In the genomic region with DNA sequence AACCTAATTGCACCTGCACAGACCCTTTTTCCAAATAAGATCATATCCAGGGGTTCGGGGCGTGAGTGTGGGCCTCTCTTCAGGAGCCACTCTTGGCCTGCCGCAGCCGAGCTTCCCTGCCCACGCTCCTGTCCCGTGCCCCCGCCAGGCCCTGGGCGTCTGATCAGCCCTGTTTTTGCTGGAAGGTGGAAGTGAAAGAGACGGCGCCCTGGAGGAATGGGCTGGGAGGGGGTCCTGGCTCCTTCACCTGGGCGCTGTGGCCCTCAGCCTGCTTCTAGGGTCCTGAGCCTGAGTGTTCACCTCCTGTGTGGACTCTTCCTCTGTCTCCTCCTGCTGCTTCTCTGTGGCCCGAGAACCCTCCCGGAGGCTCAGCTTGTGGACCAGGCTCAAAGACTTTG, we compare ENCODE assay signal across 21 cellular contexts. TPM values are rescaled to one million over a fixed set of nuclear protein-coding genes. Genes with fewer than 3 reads are reported as not detected.
DNase-seq lines count a peak whose midpoint lies in the region; ATAC-seq, FAIRE-seq and TF ChIP-seq lines count a peak whose summit lies in the region.
"Had no signal": no experiment of that assay in that cellular context is flagged by ENCODE, and none has a peak within 500 bp of the region (broad histone marks: within the 10 kb centered on the region; RNA-seq: fewer than 3 reads in every experiment).

No MANE protein-coding gene starts in this region.

- H3K4me2 ChIP-seq in astrocyte (ENCODE audit: low read length) (no peak overlapping the region), neuronal stem cell (ENCODE audit: insufficient read depth, low read length, poor library complexity, severe bottlenecking) (no peak overlapping the region)

- H3K4me1 Mint-ChIP-seq in astrocyte (ENCODE audit: low read depth, unreplicated experiment), result peaks cover 17% of the 10 kb centered on the region
- H3K4me1 Mint-ChIP-seq: activated CD4-positive, alpha-beta T cell treated with anti-CD3 and anti-CD28 coated beads, Interleukin-2, amount 10 ng/mL, durations not matched to agents 24 days and 14 days; activated T-helper 17 cell treated with anti-CD3 and anti-CD28 coated beads, Interleukin-2, amount 50 U/mL, for 72 hours had no signal

- H3K36me3 Mint-ChIP-seq in astrocyte (ENCODE audit: low read depth, unreplicated experiment), result peaks cover 2% of the 10 kb centered on the region

- no peak overlapping the region for H2BK120ac ChIP-seq in neuronal stem cell (ENCODE audit: low read depth, low read length)

- H4K91ac ChIP-seq in neuronal stem cell (ENCODE audit: low read depth, low read length, poor library complexity), result no peak overlapping the region

- H3K79me2 ChIP-seq in astrocyte (ENCODE audit: insufficient read depth, low read length), result no peaks in the 10 kb centered on the region

- FAIRE-seq in astrocyte (lab: Jason Lieb, UNC) (no peak), frontal cortex (lab: Jason Lieb, UNC) (no peak)
- FAIRE-seq: colon, endometrium, H54 had no signal

- H3K4me3 Mint-ChIP-seq in astrocyte (ENCODE audit: unreplicated experiment), result no peak overlapping the region
- H3K4me3 Mint-ChIP-seq: activated CD4-positive, alpha-beta T cell treated with anti-CD3 and anti-CD28 coated beads, Interleukin-2, amount 10 ng/mL, durations not matched to agents 24 days and 14 days; activated T-helper 17 cell treated with anti-CD3 and anti-CD28 coated beads, Interleukin-2, amount 50 U/mL, for 72 hours had no signal

- H3K23ac ChIP-seq in neuronal stem cell (ENCODE audit: low read depth, low read length, poor library complexity), result no peak overlapping the region

- no peak overlapping the region for H4K8ac ChIP-seq in neuronal stem cell (ENCODE audit: low read depth, low read length)

- peak overlapping the region; percentile 3 for H3K18ac ChIP-seq in neuronal stem cell (ENCODE audit: low read length)

- no peak overlapping the region for H3K4ac ChIP-seq in neuronal stem cell (ENCODE audit: low read length)

- H2AK5ac ChIP-seq in neuronal stem cell (ENCODE audit: low read depth, low read length), result no peak overlapping the region

- intact Hi-C loops in left ventricle myocardium inferior (cut with micrococcal nuclease), result no loop called here
- intact Hi-C loops in Right ventricle myocardium superior (cut with DNase I), result no loop called here
- intact Hi-C loops in upper lobe of right lung (cut with DNase I), result no loop called here

- no peak overlapping the region for H2BK5ac ChIP-seq in neuronal stem cell (ENCODE audit: low read length)

- no peak overlapping the region for H2BK12ac ChIP-seq in neuronal stem cell (ENCODE audit: low read length)

- H3K27me3 Mint-ChIP-seq in astrocyte (ENCODE audit: low read depth, unreplicated experiment), result peaks cover 16% of the 10 kb centered on the region
- H3K27me3 Mint-ChIP-seq: activated CD4-positive, alpha-beta T cell treated with anti-CD3 and anti-CD28 coated beads, Interleukin-2, amount 10 ng/mL, durations not matched to agents 24 days and 14 days; activated T-helper 17 cell treated with anti-CD3 and anti-CD28 coated beads, Interleukin-2, amount 50 U/mL, for 72 hours had no signal

- H3K27ac ChIP-seq in left ventricle myocardium inferior (replicated peaks), result no peak overlapping the region
- H3K27ac ChIP-seq in astrocyte (ENCODE audit: low read depth, low read length), result no peak overlapping the region
- no peak overlapping the region for H3K27ac ChIP-seq in neuronal stem cell (replicated peaks; ENCODE audit: low read length)
- no peak overlapping the region for H3K27ac ChIP-seq in upper lobe of right lung
- H3K27ac ChIP-seq: brain microvascular endothelial cell, neutrophil, stomach, transverse colon had no signal

- no peak overlapping the region for H3K4me3 ChIP-seq in left ventricle myocardium inferior
- no peak overlapping the region for H3K4me3 ChIP-seq in astrocyte (ENCODE audit: insufficient read depth, low read depth, low read length)
- no peak overlapping the region for H3K4me3 ChIP-seq in neuronal stem cell (ENCODE audit: low read length in 2 of 2)
- no peak overlapping the region for H3K4me3 ChIP-seq in upper lobe of right lung
- H3K4me3 ChIP-seq: stomach, transverse colon had no signal

- H3K4me1 ChIP-seq in left ventricle myocardium inferior (no peaks in the 10 kb centered on the region), astrocyte (ENCODE audit: insufficient read depth, low read length) (peaks cover 21% of the 10 kb centered on the region), neuronal stem cell (ENCODE audit: control insufficient read depth in 2 of 2, insufficient read depth in 1 of 2, low read depth in 1 of 2, low read length in 2 of 2) (peaks cover 0 to 4% of the 10 kb centered on the region in 2 donors), upper lobe of right lung (no peaks in the 10 kb centered on the region)
- H3K4me1 ChIP-seq: stomach, transverse colon had no signal

- H2BK15ac ChIP-seq in neuronal stem cell (ENCODE audit: low read length), result no peak overlapping the region

- no peaks in the 10 kb centered on the region for H3K79me1 ChIP-seq in neuronal stem cell (ENCODE audit: low read depth, low read length)

- ATAC-seq in Right ventricle myocardium superior (ENCODE audit: poor library complexity), result no peak
- ATAC-seq in upper lobe of right lung, result no peak
- ATAC-seq: activated T-helper 17 cell treated with anti-CD3 and anti-CD28 coated beads, Interleukin-2, amount 50 U/mL, for 72 hours had no signal

- no peaks in the 10 kb centered on the region for H4K20me1 ChIP-seq in astrocyte (ENCODE audit: insufficient read depth, low read length)

- H3K14ac ChIP-seq in neuronal stem cell (ENCODE audit: low read length), result no peak overlapping the region

- H3K9me3 ChIP-seq in left ventricle myocardium inferior (replicated peaks) (no peaks in the 10 kb centered on the region), astrocyte (ENCODE audit: insufficient read depth, low read depth, low read length) (no peaks in the 10 kb centered on the region), neuronal stem cell (replicated peaks in 1 of 2; ENCODE audit: control insufficient read depth in 2 of 2, insufficient read depth in 1 of 2, low read depth in 1 of 2, low read length in 2 of 2) (no peaks in the 10 kb centered on the region), upper lobe of right lung (no peaks in the 10 kb centered on the region)
- H3K9me3 ChIP-seq: neutrophil, stomach, transverse colon had no signal

- no CpG with 5 or more reads among the region's 13 CpGs for WGBS in neuronal stem cell (ENCODE audit: extremely low coverage in 2 of 2, insufficient read length in 2 of 2, insufficient replicate concordance in 1 of 2), 2 donors

- H2AFZ ChIP-seq in astrocyte (ENCODE audit: low read depth, low read length), result no peak overlapping the region
- no peak overlapping the region for H2AFZ ChIP-seq in neuronal stem cell (ENCODE audit: low read length)

- H3K27ac Mint-ChIP-seq in astrocyte (ENCODE audit: unreplicated experiment), result peak overlapping the region; percentile 84
- H3K27ac Mint-ChIP-seq: activated CD4-positive, alpha-beta T cell treated with anti-CD3 and anti-CD28 coated beads, Interleukin-2, amount 10 ng/mL, durations not matched to agents 24 days and 14 days; activated T-helper 17 cell treated with anti-CD3 and anti-CD28 coated beads, Interleukin-2, amount 50 U/mL, for 72 hours had no signal

- H3K36me3 ChIP-seq in left ventricle myocardium inferior, result no peaks in the 10 kb centered on the region
- H3K36me3 ChIP-seq in astrocyte (ENCODE audit: insufficient read depth, low read length), result no peaks in the 10 kb centered on the region
- H3K36me3 ChIP-seq in neuronal stem cell (replicated peaks in 1 of 2; ENCODE audit: control insufficient read depth in 2 of 2, insufficient read depth in 2 of 2, low read length in 2 of 2), result no peaks in the 10 kb centered on the region
- no peaks in the 10 kb centered on the region for H3K36me3 ChIP-seq in upper lobe of right lung
- H3K36me3 ChIP-seq: brain microvascular endothelial cell, neutrophil, stomach, transverse colon had no signal

- H3K27me3 ChIP-seq in left ventricle myocardium inferior (ENCODE audit: low read depth) (peaks cover 21% of the 10 kb centered on the region), astrocyte (ENCODE audit: insufficient read depth, low read length) (no peaks in the 10 kb centered on the region), neuronal stem cell (ENCODE audit: control insufficient read depth in 3 of 3, insufficient read depth in 3 of 3, low read depth in 1 of 3, low read length in 3 of 3) (peaks cover 0 to 4% (median 0%) of the 10 kb centered on the region in 3 experiments), upper lobe of right lung (no peaks in the 10 kb centered on the region)
- H3K27me3 ChIP-seq: brain microvascular endothelial cell, neutrophil, stomach, transverse colon had no signal

- peaks cover 5% of the 10 kb centered on the region for H3K9me3 Mint-ChIP-seq in astrocyte (ENCODE audit: unreplicated experiment)
- H3K9me3 Mint-ChIP-seq: activated CD4-positive, alpha-beta T cell treated with anti-CD3 and anti-CD28 coated beads, Interleukin-2, amount 10 ng/mL, durations not matched to agents 24 days and 14 days; activated T-helper 17 cell treated with anti-CD3 and anti-CD28 coated beads, Interleukin-2, amount 50 U/mL, for 72 hours had no signal

- DNase-seq in left ventricle myocardium inferior (peak; percentile 11), Right ventricle myocardium superior (no peak), astrocyte (ENCODE audit: low read depth) (no peak), neuronal stem cell (ENCODE audit: low spot score) (no peak), upper lobe of right lung (peak; percentile 38), frontal cortex (ENCODE audit: low spot score in 2 of 2) (no peak), pons (ENCODE audit: low spot score) (no peak), COLO829 (ENCODE audit: low spot score) (no peak)
- DNase-seq: activated CD4-positive, alpha-beta T cell treated with anti-CD3 and anti-CD28 coated beads, Interleukin-2, amount 10 ng/mL, durations not matched to agents 24 days and 14 days; brain microvascular endothelial cell; Kasumi-1; NCI-H1694; SHP77 treated with DMSO at 0.1 percent for 48 hours; stomach; SW 1271; transverse colon had no signal

- no peak overlapping the region for H3K9ac ChIP-seq in astrocyte (ENCODE audit: low read length)
- H3K9ac ChIP-seq in neuronal stem cell (ENCODE audit: low read depth, low read length, poor library complexity), result no peak overlapping the region

- TF ChIP-seq CTCF in left ventricle myocardium inferior (IDR thresholded peaks at IDR 0.05; ENCODE audit: borderline replicate concordance) (no peak), astrocyte (IDR thresholded peaks at IDR 0.05; ENCODE audit: insufficient read depth, low read depth, low read length) (no peak), upper lobe of right lung (IDR thresholded peaks at IDR 0.05) (no peak)

RNA-seq across cellular contexts. Expression of gene COL5A1, which starts 11.2 kb away (rescaled TPM):
- total RNA-seq in left ventricle myocardium inferior (13.9 TPM), Right ventricle myocardium superior (12.7 TPM), astrocyte (1,055 and 1,568 TPM in 2 replicates), upper lobe of right lung (37.8 TPM), frontal cortex (2.9 TPM)
- polyA plus RNA-seq in neuronal stem cell (2013, experiment 1 of 2), result 10.1 TPM
- polyA plus RNA-seq in neuronal stem cell (2013, experiment 2 of 2), result 10.2 TPM
- total RNA-seq: activated CD4-positive, alpha-beta T cell treated with anti-CD3 and anti-CD28 coated beads, Interleukin-2, amount 10 ng/mL, durations not matched to agents 24 days and 14 days had no signal

Comparison
In these comparisons a context has a peak if more than half of its experiments do, and no peak if none do; other contexts are left out.
1. DNase-seq: peak in left ventricle myocardium inferior (single experiment) and upper lobe of right lung (single experiment); none in Right ventricle myocardium superior (single experiment), astrocyte (single experiment), neuronal stem cell (single experiment), frontal cortex (0 of 2), pons (single experiment) and COLO829 (single experiment).
2. RNA of gene COL5A1, which starts 11.2 kb away (total RNA-seq): 1,055 to 1,568 TPM in astrocyte; 37.8 TPM in upper lobe of right lung (single experiment), 13.9 TPM in left ventricle myocardium inferior (single experiment), 12.7 TPM in Right ventricle myocardium superior (single experiment) and 2.9 TPM in frontal cortex (single experiment); every median in the first group is over 10 times any median in the second.